ENCODE assay signal across 19 cellular contexts in genomic region chr11:16561150-16561549, GRCh38.
DNase-seq lines count a peak whose midpoint lies in the region; ATAC-seq lines count a peak whose summit lies in the region.
"Had no signal": no experiment of that assay in that cellular context is flagged by ENCODE, and none has a peak within 500 bp of the region (broad histone marks: within the 10 kb centered on the region; RNA-seq: fewer than 3 reads in every experiment).

No MANE protein-coding gene starts in this region.

- H3K27ac ChIP-seq in mesenchymal stem cell (ENCODE audit: low read length, poor library complexity, severe bottlenecking), result no peak overlapping the region
- H3K27ac ChIP-seq: C4-2B had no signal

- H3K79me1 ChIP-seq in mesenchymal stem cell (replicated peaks; ENCODE audit: low read length, poor library complexity, severe bottlenecking), result no peaks in the 10 kb centered on the region

- no peak overlapping the region for H2BK120ac ChIP-seq in mesenchymal stem cell (ENCODE audit: low read depth, low read length)

- H3K23ac ChIP-seq in mesenchymal stem cell (ENCODE audit: low read length in 2 of 2), result no peak overlapping the region

- no peak overlapping the region for H4K8ac ChIP-seq in mesenchymal stem cell (ENCODE audit: low read length)

- no peaks in the 10 kb centered on the region for H3K36me3 ChIP-seq in mesenchymal stem cell (ENCODE audit: control insufficient read depth in 1 of 2, insufficient read depth in 2 of 2, low read depth in 1 of 2, low read length in 2 of 2)

- no peaks in the 10 kb centered on the region for H3K4me1 ChIP-seq in mesenchymal stem cell (ENCODE audit: control insufficient read depth, insufficient read depth, low read depth, low read length)

- no peak overlapping the region for H2AFZ ChIP-seq in mesenchymal stem cell (ENCODE audit: low read depth, low read length)
- H2AFZ ChIP-seq: GM23338 had no signal

- no peak overlapping the region for H3K9ac ChIP-seq in mesenchymal stem cell (ENCODE audit: low read length)

- no peak overlapping the region for H3K14ac ChIP-seq in mesenchymal stem cell (ENCODE audit: low read length in 2 of 2)

- H3K9me3 ChIP-seq in mesenchymal stem cell (ENCODE audit: control insufficient read depth, low read length), result no peaks in the 10 kb centered on the region

- H2BK12ac ChIP-seq in mesenchymal stem cell (ENCODE audit: low read length in 2 of 2), result no peak overlapping the region

- H2BK5ac ChIP-seq in mesenchymal stem cell (ENCODE audit: low read depth, low read length, poor library complexity, severe bottlenecking), result no peak overlapping the region

- H3K18ac ChIP-seq in mesenchymal stem cell (ENCODE audit: low read depth in 1 of 2, low read length in 2 of 2), result no peak overlapping the region

- ATAC-seq in HG03460 (IDR thresholded peaks at IDR 0.05; ENCODE audit: unreplicated experiment), result no peak
- ATAC-seq in GM18517 (IDR thresholded peaks at IDR 0.05; ENCODE audit: unreplicated experiment), result no peak
- ATAC-seq: GM23338, HepG2 had no signal

- no peak overlapping the region for H2BK15ac ChIP-seq in mesenchymal stem cell (ENCODE audit: low read depth, poor library complexity, severe bottlenecking)

- no peak overlapping the region for H4K91ac ChIP-seq in mesenchymal stem cell (ENCODE audit: low read length)

- no peak overlapping the region for H3K4me2 ChIP-seq in mesenchymal stem cell (ENCODE audit: low read length, poor library complexity, severe bottlenecking)
- H3K4me2 ChIP-seq: GM23338 had no signal

- no peak overlapping the region for H3K4ac ChIP-seq in mesenchymal stem cell (ENCODE audit: low read depth in 1 of 2, low read length in 2 of 2)

- no peaks in the 10 kb centered on the region for H3K27me3 ChIP-seq in mesenchymal stem cell (ENCODE audit: control insufficient read depth in 1 of 2, insufficient read depth in 1 of 2, low read length in 2 of 2)

- DNase-seq in EL (peak; percentile 39), amniotic epithelial cell (ENCODE audit: low read depth) (peak; percentile 24), mesenchymal stem cell (peak; percentile 26), NCI-H82 (lab: John Stamatoyannopoulos, UW) (no peak)
- DNase-seq: ACHN; AML-193; Calu3; CD4-positive, alpha-beta memory T cell; DMS 273 treated with DMSO at 0.1 percent for 48 hours; DMS53; DND-41; GDM1; HCEC 1CT; KG1 had no signal

- H2AK5ac ChIP-seq in mesenchymal stem cell (ENCODE audit: low read length, severe bottlenecking), result no peak overlapping the region

- no peak overlapping the region for H3K4me3 ChIP-seq in mesenchymal stem cell (ENCODE audit: insufficient read depth in 1 of 2, low read depth in 1 of 2, low read length in 2 of 2)
- H3K4me3 ChIP-seq: GM23338 had no signal
